ENCODE assay signal across 13 cellular contexts in the genomic region with DNA sequence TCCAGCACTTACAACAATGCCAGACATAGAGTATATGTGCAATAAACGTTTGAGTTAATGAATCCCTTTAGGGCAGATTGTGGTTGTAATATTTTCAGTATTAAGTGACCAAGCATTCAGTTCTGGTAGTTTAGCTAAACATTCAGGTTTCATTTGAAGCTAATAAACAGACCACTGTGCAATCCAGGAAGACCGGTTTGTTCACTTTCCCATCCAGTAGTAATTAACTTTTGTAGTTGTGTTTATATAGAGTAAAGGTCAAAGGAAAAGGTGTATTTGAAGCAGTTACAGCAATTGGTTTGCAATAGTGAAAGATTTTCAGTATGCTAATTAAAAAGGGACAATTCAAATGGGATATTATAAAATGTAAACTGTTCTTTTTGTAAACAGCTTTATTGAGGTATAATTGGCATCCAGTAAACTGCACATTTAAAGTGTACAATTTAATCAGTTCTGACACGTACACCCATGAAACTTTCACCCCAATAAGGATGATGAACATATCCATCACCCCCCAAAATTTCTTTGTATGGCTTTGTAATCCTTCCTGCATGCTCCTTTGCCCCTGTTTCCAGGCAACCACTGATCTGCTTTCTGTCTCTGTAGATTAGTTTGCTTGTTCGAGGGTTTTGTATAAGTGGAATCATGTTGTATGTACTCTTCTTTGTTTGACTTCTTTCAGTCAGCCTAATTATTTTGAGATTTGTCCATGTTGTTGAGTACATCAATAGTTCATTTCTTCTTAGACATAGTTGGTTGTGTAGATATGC. TPM values are rescaled to one million over a fixed set of nuclear protein-coding genes. Genes with fewer than 3 reads are reported as not detected.
DNase-seq lines count a peak whose midpoint lies in the region; ATAC-seq and TF ChIP-seq lines count a peak whose summit lies in the region.
"Had no signal": no experiment of that assay in that cellular context is flagged by ENCODE, and none has a peak within 500 bp of the region (broad histone marks: within the 10 kb centered on the region; RNA-seq: fewer than 3 reads in every experiment).

No MANE protein-coding gene starts in this region.

- H4K20me1 ChIP-seq in hepatocyte (ENCODE audit: insufficient read depth, poor library complexity, severe bottlenecking) (no peaks in the 10 kb centered on the region), Karpas-422 (ENCODE audit: insufficient read depth, low read depth, low read length) (0 out of 2 replicates have a peak, but pooled peaks cover 9% of the 10 kb centered on the region)

- POLR2A ChIA-PET in HEK293 (lab: Yijun Ruan, JAX): no interaction called here
- POLR2A ChIA-PET in activated CD8-positive, alpha-beta T cell treated with anti-CD3 and anti-CD28 coated beads, Interleukin-2, amount 10 ng/mL, durations not matched to agents 7 days and 5 days (lab: Charles Lee): no interaction called here

- WGBS in hepatocyte (ENCODE audit: low lambda C conversion rate, missing lambda C conversion rate): 21% methylated on average over 4 of the region's 4 CpGs

- no peaks in the 10 kb centered on the region for H3K36me3 Mint-ChIP-seq in activated CD8-positive, alpha-beta T cell treated with anti-CD3 and anti-CD28 coated beads, Interleukin-2, amount 10 ng/mL, durations not matched to agents 7 days and 5 days (ENCODE audit: low read depth)

- H3K9me2 ChIP-seq in hepatocyte (replicated peaks; ENCODE audit: insufficient read depth): no peaks in the 10 kb centered on the region
- H3K9me2 ChIP-seq in Karpas-422 (replicated peaks; ENCODE audit: insufficient read depth, low read length): no peaks in the 10 kb centered on the region

- no peak overlapping the region for H3K27ac Mint-ChIP-seq in activated CD8-positive, alpha-beta T cell treated with anti-CD3 and anti-CD28 coated beads, Interleukin-2, amount 10 ng/mL, durations not matched to agents 7 days and 5 days

- H2AFZ ChIP-seq in hepatocyte: no peak overlapping the region
- no peak overlapping the region for H2AFZ ChIP-seq in Karpas-422 (ENCODE audit: low read length)

- no peak overlapping the region for H3K4me3 ChIP-seq in HEK293 (ENCODE audit: low read depth, low read length)
- H3K4me3 ChIP-seq in hepatocyte: no peak overlapping the region
- H3K4me3 ChIP-seq in skeletal muscle tissue (ENCODE audit: low read length in 3 of 3): no peak overlapping the region
- no peak overlapping the region for H3K4me3 ChIP-seq in Karpas-422 (ENCODE audit: low read length)
- H3K4me3 ChIP-seq: MG63, SJSA1 had no signal

- no peaks in the 10 kb centered on the region for H3K27me3 ChIP-seq in hepatocyte
- no peaks in the 10 kb centered on the region for H3K27me3 ChIP-seq in skeletal muscle tissue (ENCODE audit: control insufficient read depth in 3 of 3, insufficient read depth in 3 of 3, low read length in 3 of 3)
- no peaks in the 10 kb centered on the region for H3K27me3 ChIP-seq in Karpas-422 (ENCODE audit: low read length)
- H3K27me3 ChIP-seq: MG63, SJSA1 had no signal

- TF ChIP-seq CTCF in HEK293 (tag by site-specific recombination; IDR thresholded peaks at IDR 0.05) (no peak), hepatocyte (IDR thresholded peaks at IDR 0.05; ENCODE audit: poor library complexity) (no peak), omental fat pad (IDR thresholded peaks at IDR 0.05) (no peak)

- ATAC-seq in activated CD8-positive, alpha-beta T cell treated with anti-CD3 and anti-CD28 coated beads, Interleukin-2, amount 10 ng/mL, durations not matched to agents 7 days and 5 days: no peak
- no peak for ATAC-seq in omental fat pad (ENCODE audit: low FRiP score)

- H3K4me2 ChIP-seq in hepatocyte (peak overlapping the region; percentile 68), Karpas-422 (ENCODE audit: low read depth, low read length, poor library complexity, severe bottlenecking) (no peak overlapping the region)

- CTCF ChIA-PET in HEK293 (lab: Yijun Ruan, JAX): no interaction called here
- CTCF ChIA-PET in activated CD8-positive, alpha-beta T cell treated with anti-CD3 and anti-CD28 coated beads, Interleukin-2, amount 10 ng/mL, durations not matched to agents 7 days and 5 days (lab: Charles Lee): no interaction called here

- peaks cover 29% of the 10 kb centered on the region for H3K4me1 ChIP-seq in HEK293 (ENCODE audit: control insufficient read depth, insufficient read depth, low read length)
- peaks cover 7% of the 10 kb centered on the region for H3K4me1 ChIP-seq in hepatocyte (ENCODE audit: insufficient read depth)
- peaks cover 6 to 22% (median 15%) of the 10 kb centered on the region in 3 donors for H3K4me1 ChIP-seq in skeletal muscle tissue (ENCODE audit: control insufficient read depth in 3 of 3, insufficient read depth in 3 of 3, low read length in 3 of 3)
- peaks cover 12% of the 10 kb centered on the region for H3K4me1 ChIP-seq in Karpas-422 (ENCODE audit: low read length)
- H3K4me1 ChIP-seq: SJSA1 had no signal

- H3K9me3 ChIP-seq in HEK293 (ENCODE audit: control insufficient read depth, insufficient read depth, low read depth, low read length) (no peaks in the 10 kb centered on the region), hepatocyte (ENCODE audit: low read depth) (no peaks in the 10 kb centered on the region), skeletal muscle tissue (ENCODE audit: control insufficient read depth in 3 of 3, low read length in 3 of 3) (no peaks in the 10 kb centered on the region), Karpas-422 (ENCODE audit: low read length) (no peaks in the 10 kb centered on the region)
- H3K9me3 ChIP-seq: MG63, SJSA1 had no signal

- H3K79me2 ChIP-seq in hepatocyte: peaks cover 80% of the 10 kb centered on the region
- H3K79me2 ChIP-seq in Karpas-422 (ENCODE audit: low read length): no peaks in the 10 kb centered on the region

- H3K9ac ChIP-seq in skeletal muscle tissue (ENCODE audit: low read depth in 1 of 3, low read length in 3 of 3): no peak overlapping the region
- H3K9ac ChIP-seq in Karpas-422 (ENCODE audit: low read length): no peak overlapping the region

- H3K9me3 Mint-ChIP-seq in activated CD8-positive, alpha-beta T cell treated with anti-CD3 and anti-CD28 coated beads, Interleukin-2, amount 10 ng/mL, durations not matched to agents 7 days and 5 days (ENCODE audit: insufficient read depth): no peaks in the 10 kb centered on the region
- H3K9me3 Mint-ChIP-seq: CD8-positive, alpha-beta memory T cell had no signal

- H3K36me3 ChIP-seq in HEK293 (ENCODE audit: control insufficient read depth in 2 of 2, insufficient read depth in 1 of 2, low read length in 2 of 2): no peaks in the 10 kb centered on the region
- no peaks in the 10 kb centered on the region for H3K36me3 ChIP-seq in hepatocyte (replicated peaks; ENCODE audit: insufficient read depth, low read depth)
- no peaks in the 10 kb centered on the region for H3K36me3 ChIP-seq in skeletal muscle tissue (ENCODE audit: control insufficient read depth in 3 of 3, insufficient read depth in 3 of 3, low read length in 3 of 3)
- no peaks in the 10 kb centered on the region for H3K36me3 ChIP-seq in Karpas-422 (ENCODE audit: insufficient read depth, low read length)
- H3K36me3 ChIP-seq: MG63, SJSA1 had no signal

- peaks cover 9% of the 10 kb centered on the region for H3K4me1 Mint-ChIP-seq in activated CD8-positive, alpha-beta T cell treated with anti-CD3 and anti-CD28 coated beads, Interleukin-2, amount 10 ng/mL, durations not matched to agents 7 days and 5 days (ENCODE audit: low read depth)

- H3K27ac ChIP-seq in HEK293 (ENCODE audit: extremely low read depth, low read depth, low read length) (no peak overlapping the region), hepatocyte (peak overlapping the region; percentile 44), skeletal muscle tissue (ENCODE audit: low read depth, low read length) (peak overlapping the region; percentile 10), Karpas-422 (ENCODE audit: low read length) (no peak overlapping the region)
- H3K27ac ChIP-seq: SJSA1 had no signal

- no peak overlapping the region for H3K4me3 Mint-ChIP-seq in activated CD8-positive, alpha-beta T cell treated with anti-CD3 and anti-CD28 coated beads, Interleukin-2, amount 10 ng/mL, durations not matched to agents 7 days and 5 days
- H3K4me3 Mint-ChIP-seq: CD8-positive, alpha-beta memory T cell had no signal

- H3K27me3 Mint-ChIP-seq in activated CD8-positive, alpha-beta T cell treated with anti-CD3 and anti-CD28 coated beads, Interleukin-2, amount 10 ng/mL, durations not matched to agents 7 days and 5 days (ENCODE audit: low read depth): no peaks in the 10 kb centered on the region
- H3K27me3 Mint-ChIP-seq: CD8-positive, alpha-beta memory T cell had no signal

- peak; percentile 93 for DNase-seq in NCI-H526 (lab: John Stamatoyannopoulos, UW)
- peak; percentile 58 for DNase-seq in hepatocyte (ENCODE audit: low spot score)
- DNase-seq in Karpas-422: no peak
- DNase-seq in T-helper 1 cell: no peak
- no peak for DNase-seq in activated CD8-positive, alpha-beta T cell treated with anti-CD3 and anti-CD28 coated beads, Interleukin-2, amount 10 ng/mL, durations not matched to agents 7 days and 5 days
- no peak for DNase-seq in omental fat pad (ENCODE audit: low spot score)
- DNase-seq: activated CD4-positive, alpha-beta T cell treated with anti-CD3 and anti-CD28 coated beads for 4 hours; activated naive CD4-positive, alpha-beta T cell treated with anti-CD3 and anti-CD28 coated beads, Interleukin-2, amount 50 U/mL, for 16 hours; CD8-positive, alpha-beta memory T cell; MG63 had no signal

TF ChIP-seq in HEK293, 187 proteins besides CTCF, POLR2A, EP300 and RAD21 (continues in another document):
- TF ChIP-seq ZNF654 (tag by site-specific recombination; IDR thresholded peaks at IDR 0.05; ENCODE audit: low read depth) (no peak), SCRT1 (tag by site-specific recombination; IDR thresholded peaks at IDR 0.05; ENCODE audit: borderline replicate concordance) (no peak), ZNF677 (tag by site-specific recombination; IDR thresholded peaks at IDR 0.05) (peak; percentile 56; the same call in 1 of the 2 replicates), ZNF561 (tag by site-specific recombination; IDR thresholded peaks at IDR 0.05; ENCODE audit: borderline replicate concordance) (no peak), MYNN (tag by site-specific recombination; IDR thresholded peaks at IDR 0.05; ENCODE audit: borderline replicate concordance) (no peak)
- TF ChIP-seq, protein P1, sequence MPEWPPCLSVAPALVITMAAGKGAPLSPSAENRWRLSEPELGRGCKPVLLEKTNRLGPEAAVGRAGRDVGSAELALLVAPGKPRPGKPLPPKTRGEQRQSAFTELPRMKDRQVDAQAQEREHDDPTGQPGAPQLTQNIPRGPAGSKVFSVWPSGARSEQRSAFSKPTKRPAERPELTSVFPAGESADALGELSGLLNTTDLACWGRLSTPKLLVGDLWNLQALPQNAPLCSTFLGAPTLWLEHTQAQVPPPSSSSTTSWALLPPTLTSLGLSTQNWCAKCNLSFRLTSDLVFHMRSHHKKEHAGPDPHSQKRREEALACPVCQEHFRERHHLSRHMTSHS (tag by site-specific recombination; IDR thresholded peaks at IDR 0.05): no peak

RNA-seq across cellular contexts. Expression of a gene that starts 26.2 kb away (rescaled TPM):
- total RNA-seq in hepatocyte (21.2 and 27.9 TPM in 2 replicates), skeletal muscle tissue (13.0 TPM), omental fat pad (100 to 1,000 TPM in 1 of 4 donors, 10 to 100 TPM in 3; 17.5 to 107 (median 55.8) TPM)
- polyA plus RNA-seq in hepatocyte: 10.9 and 17.2 TPM in 2 replicates
- 5.3 and 6.5 TPM in 2 replicates for total RNA-seq in Karpas-422 (2014; rRNA removed; shearing (Covaris generic); ENCODE audit: low replicate concordance)
- total RNA-seq in activated CD8-positive, alpha-beta T cell treated with anti-CD3 and anti-CD28 coated beads, Interleukin-2, amount 10 ng/mL, durations not matched to agents 7 days and 5 days: 10 to 100 TPM; 15.5 to 16.6 TPM

Comparison
In these comparisons a context has a peak if more than half of its experiments do, and no peak if none do; other contexts are left out.
1. H3K27ac ChIP-seq: peak in hepatocyte (single experiment) and skeletal muscle tissue (single experiment); none in HEK293 (single experiment) and Karpas-422 (single experiment).
2. DNase-seq: peak in NCI-H526 (2 of 2) and hepatocyte (single experiment); none in Karpas-422 (single experiment), T-helper 1 cell (0 of 5), activated CD8-positive, alpha-beta T cell treated with anti-CD3 and anti-CD28 coated beads, Interleukin-2, amount 10 ng/mL, durations not matched to agents 7 days and 5 days (single experiment) and omental fat pad (single experiment).